ENCODE assay signal across 1 cellular context in the genomic region with DNA sequence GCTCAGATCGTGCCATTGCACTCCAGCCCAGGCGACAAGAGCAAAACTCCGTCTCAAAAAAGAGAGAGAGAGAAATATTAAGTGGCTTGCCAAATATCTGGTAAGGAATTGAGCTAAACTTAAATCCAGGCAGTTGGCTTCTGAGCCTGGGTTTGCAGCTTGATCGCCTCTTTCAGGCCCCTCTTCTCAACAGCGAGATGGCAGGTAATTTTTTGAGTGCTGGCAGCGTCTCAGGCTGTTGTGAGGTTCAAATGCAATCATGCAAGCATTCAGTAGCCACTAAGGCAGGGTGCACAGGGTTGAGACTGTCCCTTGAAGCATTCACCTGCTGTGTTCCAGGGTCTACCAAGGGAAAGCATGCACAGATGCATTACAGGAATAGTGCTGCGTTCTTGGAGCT.
TF ChIP-seq lines count a peak whose summit lies in the region.

No MANE protein-coding gene starts in this region.

TF ChIP-seq in H1, 55 proteins besides CTCF, POLR2A, EP300 and RAD21:
- TF ChIP-seq USF2 (IDR thresholded peaks at IDR 0.05; ENCODE audit: low read length) (no peak), FOSL1 (IDR thresholded peaks at IDR 0.05; ENCODE audit: insufficient read depth, low read depth, low read length) (no peak), POLR2AphosphoS5 (IDR thresholded peaks at IDR 0.05; ENCODE audit: low read depth, low read length) (no peak), ATF3 (IDR thresholded peaks at IDR 0.05; ENCODE audit: insufficient read depth, low read depth, low read length) (no peak), KDM5A (IDR thresholded peaks at IDR 0.05; ENCODE audit: low read length) (no peak), RFX5 (IDR thresholded peaks at IDR 0.05; ENCODE audit: borderline replicate concordance, low read depth, low read length) (no peak), SP4 (IDR thresholded peaks at IDR 0.05; ENCODE audit: low read length) (no peak)
- TF ChIP-seq, protein P1, sequence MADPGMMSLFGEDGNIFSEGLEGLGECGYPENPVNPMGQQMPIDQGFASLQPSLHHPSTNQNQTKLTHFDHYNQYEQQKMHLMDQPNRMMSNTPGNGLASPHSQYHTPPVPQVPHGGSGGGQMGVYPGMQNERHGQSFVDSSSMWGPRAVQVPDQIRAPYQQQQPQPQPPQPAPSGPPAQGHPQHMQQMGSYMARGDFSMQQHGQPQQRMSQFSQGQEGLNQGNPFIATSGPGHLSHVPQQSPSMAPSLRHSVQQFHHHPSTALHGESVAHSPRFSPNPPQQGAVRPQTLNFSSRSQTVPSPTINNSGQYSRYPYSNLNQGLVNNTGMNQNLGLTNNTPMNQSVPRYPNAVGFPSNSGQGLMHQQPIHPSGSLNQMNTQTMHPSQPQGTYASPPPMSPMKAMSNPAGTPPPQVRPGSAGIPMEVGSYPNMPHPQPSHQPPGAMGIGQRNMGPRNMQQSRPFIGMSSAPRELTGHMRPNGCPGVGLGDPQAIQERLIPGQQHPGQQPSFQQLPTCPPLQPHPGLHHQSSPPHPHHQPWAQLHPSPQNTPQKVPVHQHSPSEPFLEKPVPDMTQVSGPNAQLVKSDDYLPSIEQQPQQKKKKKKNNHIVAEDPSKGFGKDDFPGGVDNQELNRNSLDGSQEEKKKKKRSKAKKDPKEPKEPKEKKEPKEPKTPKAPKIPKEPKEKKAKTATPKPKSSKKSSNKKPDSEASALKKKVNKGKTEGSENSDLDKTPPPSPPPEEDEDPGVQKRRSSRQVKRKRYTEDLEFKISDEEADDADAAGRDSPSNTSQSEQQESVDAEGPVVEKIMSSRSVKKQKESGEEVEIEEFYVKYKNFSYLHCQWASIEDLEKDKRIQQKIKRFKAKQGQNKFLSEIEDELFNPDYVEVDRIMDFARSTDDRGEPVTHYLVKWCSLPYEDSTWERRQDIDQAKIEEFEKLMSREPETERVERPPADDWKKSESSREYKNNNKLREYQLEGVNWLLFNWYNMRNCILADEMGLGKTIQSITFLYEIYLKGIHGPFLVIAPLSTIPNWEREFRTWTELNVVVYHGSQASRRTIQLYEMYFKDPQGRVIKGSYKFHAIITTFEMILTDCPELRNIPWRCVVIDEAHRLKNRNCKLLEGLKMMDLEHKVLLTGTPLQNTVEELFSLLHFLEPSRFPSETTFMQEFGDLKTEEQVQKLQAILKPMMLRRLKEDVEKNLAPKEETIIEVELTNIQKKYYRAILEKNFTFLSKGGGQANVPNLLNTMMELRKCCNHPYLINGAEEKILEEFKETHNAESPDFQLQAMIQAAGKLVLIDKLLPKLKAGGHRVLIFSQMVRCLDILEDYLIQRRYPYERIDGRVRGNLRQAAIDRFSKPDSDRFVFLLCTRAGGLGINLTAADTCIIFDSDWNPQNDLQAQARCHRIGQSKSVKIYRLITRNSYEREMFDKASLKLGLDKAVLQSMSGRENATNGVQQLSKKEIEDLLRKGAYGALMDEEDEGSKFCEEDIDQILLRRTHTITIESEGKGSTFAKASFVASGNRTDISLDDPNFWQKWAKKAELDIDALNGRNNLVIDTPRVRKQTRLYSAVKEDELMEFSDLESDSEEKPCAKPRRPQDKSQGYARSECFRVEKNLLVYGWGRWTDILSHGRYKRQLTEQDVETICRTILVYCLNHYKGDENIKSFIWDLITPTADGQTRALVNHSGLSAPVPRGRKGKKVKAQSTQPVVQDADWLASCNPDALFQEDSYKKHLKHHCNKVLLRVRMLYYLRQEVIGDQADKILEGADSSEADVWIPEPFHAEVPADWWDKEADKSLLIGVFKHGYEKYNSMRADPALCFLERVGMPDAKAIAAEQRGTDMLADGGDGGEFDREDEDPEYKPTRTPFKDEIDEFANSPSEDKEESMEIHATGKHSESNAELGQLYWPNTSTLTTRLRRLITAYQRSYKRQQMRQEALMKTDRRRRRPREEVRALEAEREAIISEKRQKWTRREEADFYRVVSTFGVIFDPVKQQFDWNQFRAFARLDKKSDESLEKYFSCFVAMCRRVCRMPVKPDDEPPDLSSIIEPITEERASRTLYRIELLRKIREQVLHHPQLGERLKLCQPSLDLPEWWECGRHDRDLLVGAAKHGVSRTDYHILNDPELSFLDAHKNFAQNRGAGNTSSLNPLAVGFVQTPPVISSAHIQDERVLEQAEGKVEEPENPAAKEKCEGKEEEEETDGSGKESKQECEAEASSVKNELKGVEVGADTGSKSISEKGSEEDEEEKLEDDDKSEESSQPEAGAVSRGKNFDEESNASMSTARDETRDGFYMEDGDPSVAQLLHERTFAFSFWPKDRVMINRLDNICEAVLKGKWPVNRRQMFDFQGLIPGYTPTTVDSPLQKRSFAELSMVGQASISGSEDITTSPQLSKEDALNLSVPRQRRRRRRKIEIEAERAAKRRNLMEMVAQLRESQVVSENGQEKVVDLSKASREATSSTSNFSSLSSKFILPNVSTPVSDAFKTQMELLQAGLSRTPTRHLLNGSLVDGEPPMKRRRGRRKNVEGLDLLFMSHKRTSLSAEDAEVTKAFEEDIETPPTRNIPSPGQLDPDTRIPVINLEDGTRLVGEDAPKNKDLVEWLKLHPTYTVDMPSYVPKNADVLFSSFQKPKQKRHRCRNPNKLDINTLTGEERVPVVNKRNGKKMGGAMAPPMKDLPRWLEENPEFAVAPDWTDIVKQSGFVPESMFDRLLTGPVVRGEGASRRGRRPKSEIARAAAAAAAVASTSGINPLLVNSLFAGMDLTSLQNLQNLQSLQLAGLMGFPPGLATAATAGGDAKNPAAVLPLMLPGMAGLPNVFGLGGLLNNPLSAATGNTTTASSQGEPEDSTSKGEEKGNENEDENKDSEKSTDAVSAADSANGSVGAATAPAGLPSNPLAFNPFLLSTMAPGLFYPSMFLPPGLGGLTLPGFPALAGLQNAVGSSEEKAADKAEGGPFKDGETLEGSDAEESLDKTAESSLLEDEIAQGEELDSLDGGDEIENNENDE (IDR thresholded peaks at IDR 0.05; ENCODE audit: insufficient replicate concordance, low read length), result no peak
